Comparison of ENCODE assay signal across 9 cellular contexts in genomic region chr2:189613077-189613636, GRCh38. TPM values are rescaled to one million over a fixed set of nuclear protein-coding genes. Genes with fewer than 3 reads are reported as not detected.
DNase-seq lines count a peak whose midpoint lies in the region; ATAC-seq and TF ChIP-seq lines count a peak whose summit lies in the region.
"Had no signal": no experiment of that assay in that cellular context is flagged by ENCODE, and none has a peak within 500 bp of the region (broad histone marks: within the 10 kb centered on the region; RNA-seq: fewer than 3 reads in every experiment).

No MANE protein-coding gene starts in this region.

- ATAC-seq in right lobe of liver, result peak; percentile 93 to 98 (median 96)
- peak; percentile 90 for ATAC-seq in upper lobe of right lung
- no peak for ATAC-seq in GM21717 (IDR thresholded peaks at IDR 0.05; ENCODE audit: unreplicated experiment)
- no peak for ATAC-seq in activated CD4-positive, alpha-beta T cell treated with anti-CD3 and anti-CD28 coated beads for 36 hours
- ATAC-seq: activated T-helper 17 cell treated with anti-CD3 and anti-CD28 coated beads, Interleukin-2, amount 50 U/mL, for 72 hours had no signal

- peaks cover 0 to 8% (median 5%) of the 10 kb centered on the region in 4 donors for H3K4me1 ChIP-seq in right lobe of liver
- peaks cover 37% of the 10 kb centered on the region for H3K4me1 ChIP-seq in upper lobe of right lung

- H3K27me3 Mint-ChIP-seq in activated CD4-positive, alpha-beta T cell treated with anti-CD3 and anti-CD28 coated beads for 36 hours, result peaks cover 2% of the 10 kb centered on the region
- H3K27me3 Mint-ChIP-seq: activated T-helper 17 cell treated with anti-CD3 and anti-CD28 coated beads, Interleukin-2, amount 50 U/mL, for 72 hours had no signal

- H3K4me1 Mint-ChIP-seq in activated CD4-positive, alpha-beta T cell treated with anti-CD3 and anti-CD28 coated beads for 36 hours, result no peaks in the 10 kb centered on the region
- H3K4me1 Mint-ChIP-seq: activated T-helper 17 cell treated with anti-CD3 and anti-CD28 coated beads, Interleukin-2, amount 50 U/mL, for 72 hours had no signal

- no peaks in the 10 kb centered on the region for H3K9me3 ChIP-seq in right lobe of liver
- no peaks in the 10 kb centered on the region for H3K9me3 ChIP-seq in upper lobe of right lung

- H3K4me3 Mint-ChIP-seq in activated CD4-positive, alpha-beta T cell treated with anti-CD3 and anti-CD28 coated beads for 36 hours, result no peak overlapping the region
- H3K4me3 Mint-ChIP-seq: activated T-helper 17 cell treated with anti-CD3 and anti-CD28 coated beads, Interleukin-2, amount 50 U/mL, for 72 hours had no signal

- H3K9me3 Mint-ChIP-seq in activated CD4-positive, alpha-beta T cell treated with anti-CD3 and anti-CD28 coated beads for 36 hours (ENCODE audit: low read depth), result no peaks in the 10 kb centered on the region
- H3K9me3 Mint-ChIP-seq: activated T-helper 17 cell treated with anti-CD3 and anti-CD28 coated beads, Interleukin-2, amount 50 U/mL, for 72 hours had no signal

- CTCF ChIA-PET in activated CD4-positive, alpha-beta T cell treated with anti-CD3 and anti-CD28 coated beads for 36 hours (lab: Charles Lee), result no interaction called here

- no peaks in the 10 kb centered on the region for H3K36me3 Mint-ChIP-seq in activated CD4-positive, alpha-beta T cell treated with anti-CD3 and anti-CD28 coated beads for 36 hours (ENCODE audit: low read depth)

- intact Hi-C loops in right lobe of liver (cut with DNase I), result no loop called here
- intact Hi-C loops in upper lobe of right lung (cut with DNase I), result no loop called here
- intact Hi-C loops in activated CD4-positive, alpha-beta T cell treated with anti-CD3 and anti-CD28 coated beads for 36 hours (cut with DNase I, micrococcal nuclease), result no loop called here

- WGBS in right lobe of liver (ENCODE audit: insufficient coverage, low coverage, low lambda C conversion rate, missing lambda C conversion rate), result 10% methylated on average over 6 of the region's 6 CpGs

- POLR2A ChIA-PET in activated CD4-positive, alpha-beta T cell treated with anti-CD3 and anti-CD28 coated beads for 36 hours (lab: Charles Lee), result interaction anchor here (1.2 kb wide), 1 partner anchor 32 kb away, joined by 11 read pairs; the partner anchor contains the start of gene SLC40A1

- no peak for TF ChIP-seq POLR2A in right lobe of liver (IDR thresholded peaks at IDR 0.05)

- DNase-seq in LoVo (ENCODE audit: low spot score), result peak; percentile 41
- DNase-seq in dedifferentiated amniotic fluid mesenchymal stem cell (ENCODE audit: extremely low spot score), result peak; percentile 82
- no peak for DNase-seq in right lobe of liver
- DNase-seq in upper lobe of right lung, result no peak
- DNase-seq in stimulated activated CD4-positive, alpha-beta T cell treated with anti-CD3 and anti-CD28 coated beads, Interleukin-4, amount 100 ng/mL, for 4 hours, result no peak
- no peak for DNase-seq in activated CD4-positive, alpha-beta T cell treated with anti-CD3 and anti-CD28 coated beads for 36 hours
- DNase-seq: NCI-H1930 had no signal

- TF ChIP-seq CTCF in right lobe of liver (IDR thresholded peaks at IDR 0.05), result no peak
- TF ChIP-seq CTCF in upper lobe of right lung (IDR thresholded peaks at IDR 0.05), result no peak

- peak overlapping the region in 2 of 3 donors; percentile 8 to 14 for H3K4me3 ChIP-seq in right lobe of liver
- peak overlapping the region; percentile 27 for H3K4me3 ChIP-seq in upper lobe of right lung

- H3K36me3 ChIP-seq in right lobe of liver (no peaks in the 10 kb centered on the region), upper lobe of right lung (no peaks in the 10 kb centered on the region)

- H3K27me3 ChIP-seq in right lobe of liver (no peaks in the 10 kb centered on the region), upper lobe of right lung (no peaks in the 10 kb centered on the region)

- H3K27ac ChIP-seq in right lobe of liver (peak overlapping the region; percentile 56 to 63 (median 58)), upper lobe of right lung (peak overlapping the region; percentile 74)

- H3K27ac Mint-ChIP-seq in activated CD4-positive, alpha-beta T cell treated with anti-CD3 and anti-CD28 coated beads for 36 hours, result no peak overlapping the region
- H3K27ac Mint-ChIP-seq: activated T-helper 17 cell treated with anti-CD3 and anti-CD28 coated beads, Interleukin-2, amount 50 U/mL, for 72 hours had no signal

RNA-seq across cellular contexts. Expression of gene SLC40A1, which starts 32.6 kb away (rescaled TPM):
- total RNA-seq in right lobe of liver, result 100 to 1,000 TPM; 101 to 289 (median 134) TPM
- 169 TPM for total RNA-seq in upper lobe of right lung
- 1 to 10 TPM; 4.2 TPM for total RNA-seq in activated CD4-positive, alpha-beta T cell treated with anti-CD3 and anti-CD28 coated beads for 36 hours

RNA-seq across cellular contexts. Expression of gene ASNSD1, which starts 48.1 kb away (rescaled TPM):
- total RNA-seq in right lobe of liver (10 to 100 TPM; 18.7 to 31.6 (median 27.0) TPM), upper lobe of right lung (32.3 TPM)
- total RNA-seq in activated CD4-positive, alpha-beta T cell treated with anti-CD3 and anti-CD28 coated beads for 36 hours, result 10 to 100 TPM; 50.9 to 58.4 TPM

Comparison
In these comparisons a context has a peak if more than half of its experiments do, and no peak if none do; other contexts are left out.
1. DNase-seq: peak in LoVo (single experiment) and dedifferentiated amniotic fluid mesenchymal stem cell (single experiment); none in right lobe of liver (0 of 3), upper lobe of right lung (single experiment), stimulated activated CD4-positive, alpha-beta T cell treated with anti-CD3 and anti-CD28 coated beads, Interleukin-4, amount 100 ng/mL, for 4 hours (0 of 2) and activated CD4-positive, alpha-beta T cell treated with anti-CD3 and anti-CD28 coated beads for 36 hours (single experiment).
2. ATAC-seq: peak in right lobe of liver (4 of 4) and upper lobe of right lung (single experiment); none in GM21717 (single experiment) and activated CD4-positive, alpha-beta T cell treated with anti-CD3 and anti-CD28 coated beads for 36 hours (single experiment).
3. RNA of gene SLC40A1, which starts 32.6 kb away (total RNA-seq): 169 TPM in upper lobe of right lung (single experiment) and 101 to 289 TPM in right lobe of liver; 4.2 TPM in activated CD4-positive, alpha-beta T cell treated with anti-CD3 and anti-CD28 coated beads for 36 hours; every median in the first group is over 10 times any median in the second.